Comparison of ENCODE assay signal across 18 cellular contexts in genomic region chr11:42544726-42545125, GRCh38.
DNase-seq lines count a peak whose midpoint lies in the region; ATAC-seq and TF ChIP-seq lines count a peak whose summit lies in the region.
"Had no signal": no experiment of that assay in that cellular context is flagged by ENCODE, and none has a peak within 500 bp of the region (broad histone marks: within the 10 kb centered on the region; RNA-seq: fewer than 3 reads in every experiment).

No MANE protein-coding gene starts in this region.

- H3K27ac Mint-ChIP-seq in mesothelial cell of epicardium, result peak overlapping the region; percentile 56
- H3K27ac Mint-ChIP-seq: CD14-positive monocyte; CD4-positive, alpha-beta memory T cell; H9 had no signal

- H3K27me3 ChIP-seq in A673 (replicated peaks; ENCODE audit: insufficient read depth, low read depth, low read length, poor library complexity), result no peaks in the 10 kb centered on the region
- H3K27me3 ChIP-seq: BLaER1 had no signal

- CTCF ChIA-PET in A673 (lab: Charles Lee), result no interaction called here

- peak; percentile 39 for DNase-seq in left cardiac atrium
- no peak for DNase-seq in cardiac septum (ENCODE audit: low spot score)
- no peak for DNase-seq in epithelial cell of prostate (ENCODE audit: low read depth, low spot score)
- no peak for DNase-seq in mesothelial cell of epicardium (ENCODE audit: low spot score in 2 of 2, unreplicated experiment in 2 of 2)
- DNase-seq in A673 (ENCODE audit: low spot score), result no peak
- DNase-seq in kidney glomerular epithelial cell (lab: John Stamatoyannopoulos, UW), result no peak
- DNase-seq: CD4-positive, alpha-beta memory T cell; DMS153; DMS79; GDM1; GOT3; H9 had no signal

- H3K36me3 Mint-ChIP-seq in mesothelial cell of epicardium, result no peaks in the 10 kb centered on the region
- H3K36me3 Mint-ChIP-seq: CD14-positive monocyte; CD4-positive, alpha-beta memory T cell had no signal

- peaks cover 4% of the 10 kb centered on the region for H3K4me1 Mint-ChIP-seq in mesothelial cell of epicardium
- H3K4me1 Mint-ChIP-seq: CD14-positive monocyte; CD4-positive, alpha-beta memory T cell; H9 had no signal

- H3K9me3 Mint-ChIP-seq in mesothelial cell of epicardium, result peaks cover 8% of the 10 kb centered on the region

- no TSS peak for BruUV-seq in A673 (replicated peaks; lab: Mats Ljungman, UMichigan)

- ATAC-seq in left cardiac atrium (no peak), GM19395 (IDR thresholded peaks at IDR 0.05; ENCODE audit: unreplicated experiment) (no peak)
- ATAC-seq: A549, HepG2 had no signal

- POLR2A ChIA-PET in A673 (lab: Charles Lee; ENCODE audit: low non-redundant PET), result no interaction called here

- H3K36me3 ChIP-seq in A673 (ENCODE audit: insufficient read depth, low read length, poor library complexity, severe bottlenecking), result no peaks in the 10 kb centered on the region
- H3K36me3 ChIP-seq: BLaER1 had no signal

- no peaks in the 10 kb centered on the region for H3K9me3 ChIP-seq in A673 (ENCODE audit: low read depth, low read length, poor library complexity, severe bottlenecking)
- H3K9me3 ChIP-seq: A549, BLaER1 had no signal

- no peaks in the 10 kb centered on the region for H3K4me1 ChIP-seq in A673 (ENCODE audit: insufficient read depth, low read length, poor library complexity, severe bottlenecking)
- H3K4me1 ChIP-seq: A549, BLaER1 had no signal

- H3K4me3 ChIP-seq in A673 (ENCODE audit: low read depth, low read length, poor library complexity, severe bottlenecking), result no peak overlapping the region
- H3K4me3 ChIP-seq: A549, BLaER1 had no signal

- no peak overlapping the region for H3K4me3 Mint-ChIP-seq in mesothelial cell of epicardium
- H3K4me3 Mint-ChIP-seq: CD14-positive monocyte; CD4-positive, alpha-beta memory T cell; H9 had no signal

- no peaks in the 10 kb centered on the region for H3K27me3 Mint-ChIP-seq in mesothelial cell of epicardium (ENCODE audit: low read depth)
- H3K27me3 Mint-ChIP-seq: CD4-positive, alpha-beta memory T cell had no signal

- intact Hi-C loops in left cardiac atrium (cut with DNase I), result no loop called here
- intact Hi-C loops in cardiac septum (cut with DNase I), result no loop called here
- intact Hi-C loops in A673 (cut with micrococcal nuclease; ENCODE audit: unreplicated experiment), result no loop called here

- H3K27ac ChIP-seq in epithelial cell of prostate, result peak overlapping the region; percentile 29
- H3K27ac ChIP-seq in A673 (ENCODE audit: low read depth, low read length, poor library complexity, severe bottlenecking), result no peak overlapping the region
- H3K27ac ChIP-seq: 22Rv1, A549, BLaER1 had no signal

- TF ChIP-seq CTCF in mesothelial cell of epicardium (IDR thresholded peaks at IDR 0.05; ENCODE audit: unreplicated experiment), result no peak
- TF ChIP-seq CTCF in A673 (conservative IDR thresholded peaks at IDR 0.05; ENCODE audit: low read depth, low read length), result no peak
